8 cellular contexts compared by ENCODE assay signal in genomic region chr12:121839106-121839992, GRCh38. TPM values are rescaled to one million over a fixed set of nuclear protein-coding genes. Genes with fewer than 3 reads are reported as not detected.
DNase-seq lines count a peak whose midpoint lies in the region; ATAC-seq and TF ChIP-seq lines count a peak whose summit lies in the region.

No MANE protein-coding gene starts in this region.

- H2AFZ ChIP-seq in Karpas-422 (ENCODE audit: low read length) = peak overlapping the region; percentile 54; the same call in 1 of the 2 replicates

- H3K4me1 ChIP-seq in DOHH2 (ENCODE audit: control insufficient read depth, low read length) = peaks cover 16% of the 10 kb centered on the region
- peaks cover 35% of the 10 kb centered on the region for H3K4me1 ChIP-seq in Karpas-422 (ENCODE audit: low read length)

- H3F3A ChIP-seq in DOHH2 (ENCODE audit: control insufficient read depth, insufficient read depth) = peaks cover 3% of the 10 kb centered on the region; the same call in 1 of the 2 replicates

- no peak overlapping the region for H3K27ac ChIP-seq in DOHH2 (ENCODE audit: low read depth, low read length)
- H3K27ac ChIP-seq in Karpas-422 (ENCODE audit: low read length) = no peak overlapping the region

- peak; percentile 38 for TF ChIP-seq CTCF in DOHH2 (IDR thresholded peaks at IDR 0.05; ENCODE audit: low read depth, low read length, poor library complexity, severe bottlenecking)
- TF ChIP-seq CTCF in fibroblast of the aortic adventitia (IDR thresholded peaks at IDR 0.05; ENCODE audit: insufficient read depth, low read length) = peak; percentile 55
- peak; percentile 29 for TF ChIP-seq CTCF in nephron progenitor cell (IDR thresholded peaks at IDR 0.05)

- H3K27me3 ChIP-seq in DOHH2 (ENCODE audit: control insufficient read depth, low read length) = peaks cover 23% of the 10 kb centered on the region
- H3K27me3 ChIP-seq in Karpas-422 (ENCODE audit: low read length) = 0 out of 2 replicates have a peak, but pooled peaks cover 3% of the 10 kb centered on the region

- no peaks in the 10 kb centered on the region for H3K36me3 Mint-ChIP-seq in nephron progenitor cell (ENCODE audit: low read depth)
- no peaks in the 10 kb centered on the region for H3K36me3 Mint-ChIP-seq in stimulated activated naive CD8-positive, alpha-beta T cell treated with anti-CD3 and anti-CD28 coated beads, Interleukin-15, Interleukin-2, amounts not matched to agents 100 ng/mL and 50 ng/mL, for 24 hours (ENCODE audit: low read depth)

- H3K4me2 ChIP-seq in DOHH2 (ENCODE audit: low read length) (peak overlapping the region; percentile 89), Karpas-422 (ENCODE audit: low read depth, low read length, poor library complexity, severe bottlenecking) (peak overlapping the region; percentile 70)

- peak overlapping the region; percentile 70 for H3K9ac ChIP-seq in Karpas-422 (ENCODE audit: low read length)

- no peaks in the 10 kb centered on the region for H3K9me3 ChIP-seq in DOHH2 (ENCODE audit: control insufficient read depth, insufficient read depth, low read length)
- H3K9me3 ChIP-seq in Karpas-422 (ENCODE audit: low read length) = no peaks in the 10 kb centered on the region

- H3K4me1 Mint-ChIP-seq in nephron progenitor cell = peaks cover 29% of the 10 kb centered on the region
- H3K4me1 Mint-ChIP-seq in stimulated activated naive CD8-positive, alpha-beta T cell treated with anti-CD3 and anti-CD28 coated beads, Interleukin-15, Interleukin-2, amounts not matched to agents 100 ng/mL and 50 ng/mL, for 24 hours (ENCODE audit: low read depth) = peaks cover 17% of the 10 kb centered on the region

- H3K4me3 ChIP-seq in DOHH2 (ENCODE audit: low read length) (peak overlapping the region; percentile 86), Karpas-422 (ENCODE audit: low read length) (peak overlapping the region; percentile 65), fibroblast of the aortic adventitia (ENCODE audit: low read depth, low read length) (peak overlapping the region; percentile 70)

- H3K9me2 ChIP-seq in DOHH2 (replicated peaks; ENCODE audit: control insufficient read depth, low read length) (no peaks in the 10 kb centered on the region), Karpas-422 (replicated peaks; ENCODE audit: insufficient read depth, low read length) (no peaks in the 10 kb centered on the region)

- H3K4me3 Mint-ChIP-seq in nephron progenitor cell = peak overlapping the region; percentile 91
- H3K4me3 Mint-ChIP-seq in stimulated activated naive CD8-positive, alpha-beta T cell treated with anti-CD3 and anti-CD28 coated beads, Interleukin-15, Interleukin-2, amounts not matched to agents 100 ng/mL and 50 ng/mL, for 24 hours = peak overlapping the region; percentile 99

- peaks cover 7% of the 10 kb centered on the region for H3K9me3 Mint-ChIP-seq in nephron progenitor cell
- H3K9me3 Mint-ChIP-seq in stimulated activated naive CD8-positive, alpha-beta T cell treated with anti-CD3 and anti-CD28 coated beads, Interleukin-15, Interleukin-2, amounts not matched to agents 100 ng/mL and 50 ng/mL, for 24 hours = no peaks in the 10 kb centered on the region

- H3K27me3 Mint-ChIP-seq in nephron progenitor cell (ENCODE audit: low read depth, poor library complexity) = peaks cover 26% of the 10 kb centered on the region
- no peaks in the 10 kb centered on the region for H3K27me3 Mint-ChIP-seq in stimulated activated naive CD8-positive, alpha-beta T cell treated with anti-CD3 and anti-CD28 coated beads, Interleukin-15, Interleukin-2, amounts not matched to agents 100 ng/mL and 50 ng/mL, for 24 hours

- ATAC-seq in GM21825 (IDR thresholded peaks at IDR 0.05; ENCODE audit: unreplicated experiment) = peak; percentile 95

- DNase-seq in Karpas-422 (peak; percentile 99), RPMI8226 (peak; percentile 99), fibroblast of the aortic adventitia (ENCODE audit: low read depth) (peak; percentile 97), nephron progenitor cell (peak; percentile 100)
- DNase-seq in activated T-helper 9 cell treated with anti-CD3 and anti-CD28 coated beads, Interleukin-2, amount 50 U/mL, for 16 hours (ENCODE audit: low read depth) = peak; percentile 100

- H3K79me2 ChIP-seq in DOHH2 (ENCODE audit: control insufficient read depth, low read length) (no peaks in the 10 kb centered on the region), Karpas-422 (ENCODE audit: low read length) (no peaks in the 10 kb centered on the region)

- H4K20me1 ChIP-seq in DOHH2 (ENCODE audit: control insufficient read depth, insufficient read depth, low read depth, low read length) (no peaks in the 10 kb centered on the region), Karpas-422 (ENCODE audit: insufficient read depth, low read depth, low read length) (no peaks in the 10 kb centered on the region)

- H3K36me3 ChIP-seq in DOHH2 (ENCODE audit: control insufficient read depth, low read length) (no peaks in the 10 kb centered on the region), Karpas-422 (ENCODE audit: insufficient read depth, low read length) (no peaks in the 10 kb centered on the region)

- peak overlapping the region; percentile 44 for H3K27ac Mint-ChIP-seq in nephron progenitor cell
- H3K27ac Mint-ChIP-seq in stimulated activated naive CD8-positive, alpha-beta T cell treated with anti-CD3 and anti-CD28 coated beads, Interleukin-15, Interleukin-2, amounts not matched to agents 100 ng/mL and 50 ng/mL, for 24 hours = peak overlapping the region; percentile 91

RNA-seq across cellular contexts. Expression of gene HPD, which starts 19.3 kb away (rescaled TPM):
- not detected in 2 replicates for total RNA-seq in Karpas-422 (2014; rRNA removed; shearing (Covaris generic); ENCODE audit: low replicate concordance)
- 1.1 and 1.8 TPM in 2 replicates for total RNA-seq in fibroblast of the aortic adventitia (ENCODE audit: low replicate concordance)

RNA-seq across cellular contexts. Expression of gene SETD1B, which starts 35.5 kb away (rescaled TPM):
- total RNA-seq in Karpas-422 (2014; rRNA removed; shearing (Covaris generic); ENCODE audit: low replicate concordance) = 2.1 and 2.3 TPM in 2 replicates
- 5.0 and 6.1 TPM in 2 replicates for total RNA-seq in fibroblast of the aortic adventitia (ENCODE audit: low replicate concordance)

RNA-seq across cellular contexts. Expression of gene RHOF, which starts 45.9 kb away (rescaled TPM):
- total RNA-seq in Karpas-422 (2014; rRNA removed; shearing (Covaris generic); ENCODE audit: low replicate concordance) = 7.2 and 17.5 TPM in 2 replicates
- total RNA-seq in fibroblast of the aortic adventitia (ENCODE audit: low replicate concordance) = 10.9 and 13.1 TPM in 2 replicates

RNA-seq across cellular contexts. Expression of gene PSMD9, which starts 49.2 kb away (rescaled TPM):
- 70.6 and 127 TPM in 2 replicates for total RNA-seq in Karpas-422 (2014; rRNA removed; shearing (Covaris generic); ENCODE audit: low replicate concordance)
- total RNA-seq in fibroblast of the aortic adventitia (ENCODE audit: low replicate concordance) = 27.6 and 57.9 TPM in 2 replicates
